ENCODE assay signal across 26 cellular contexts in the genomic region with DNA sequence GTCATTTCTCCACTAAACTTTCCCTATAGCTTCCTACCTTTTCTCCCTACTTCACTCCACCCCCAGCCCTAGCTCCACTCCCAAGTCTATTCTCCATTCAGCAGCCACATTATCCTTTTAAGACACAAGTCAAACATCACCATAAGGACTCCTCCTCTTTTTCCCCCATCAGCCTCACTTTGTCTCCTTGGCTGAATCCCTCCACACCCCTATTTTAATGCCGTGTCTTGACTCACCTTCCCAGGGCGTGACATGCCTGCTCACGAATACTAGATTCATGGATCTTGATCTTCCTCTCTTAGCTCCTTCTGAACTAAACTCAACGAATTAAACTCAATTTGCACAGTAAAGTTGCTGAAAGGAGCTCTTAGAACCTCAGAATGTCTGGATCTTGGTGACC.
DNase-seq lines count a peak whose midpoint lies in the region; ATAC-seq, FAIRE-seq and TF ChIP-seq lines count a peak whose summit lies in the region.
"Had no signal": no experiment of that assay in that cellular context is flagged by ENCODE, and none has a peak within 500 bp of the region (broad histone marks: within the 10 kb centered on the region; RNA-seq: fewer than 3 reads in every experiment).

No MANE protein-coding gene starts in this region.

- H3K36me3 ChIP-seq in esophagus (ENCODE audit: control insufficient read depth in 2 of 2, insufficient read depth in 2 of 2, low read length in 1 of 2) (no peaks in the 10 kb centered on the region), kidney (ENCODE audit: control insufficient read depth in 1 of 2, insufficient read depth in 2 of 2, low read length in 2 of 2) (no peaks in the 10 kb centered on the region)
- H3K36me3 ChIP-seq in naive thymus-derived CD4-positive, alpha-beta T cell (ENCODE audit: control insufficient read depth in 2 of 3, insufficient read depth in 3 of 3, low read length in 3 of 3) = no peaks in the 10 kb centered on the region

- H3K4me1 ChIP-seq in esophagus (ENCODE audit: control insufficient read depth in 2 of 2, insufficient read depth in 2 of 2, low read length in 1 of 2) (peaks cover 0 to 7% of the 10 kb centered on the region in 2 donors), kidney (ENCODE audit: control insufficient read depth in 1 of 2, insufficient read depth in 1 of 2, low read depth in 1 of 2, low read length in 2 of 2) (peaks cover 0 to 3% of the 10 kb centered on the region in 2 donors)
- peaks cover 0 to 16% of the 10 kb centered on the region in 2 donors for H3K4me1 ChIP-seq in naive thymus-derived CD4-positive, alpha-beta T cell (ENCODE audit: control insufficient read depth in 2 of 2, insufficient read depth in 2 of 2, low read length in 2 of 2)

- no peak for FAIRE-seq in kidney (lab: Jason Lieb, UNC)
- FAIRE-seq: GM12892, GM19239, HTR-8/SVneo had no signal

- CTCF ChIA-PET in naive thymus-derived CD4-positive, alpha-beta T cell (lab: Charles Lee) = interaction anchor here (0.6 to 1.0 kb wide), 2 partner anchors 433 to 612 kb away, joined by 3 to 4 read pairs; no protein-coding TSS in a partner anchor

- no peak overlapping the region for H3K4me3 Mint-ChIP-seq in activated naive CD4-positive, alpha-beta T cell treated with anti-CD3 and anti-CD28 coated beads, Interleukin-2, amount 50 U/mL, for 24 hours
- peak overlapping the region in 1 of 10 donors; percentile 73 for H3K4me3 Mint-ChIP-seq in naive thymus-derived CD4-positive, alpha-beta T cell
- peak overlapping the region; percentile 32 for H3K4me3 Mint-ChIP-seq in type B pancreatic cell
- H3K4me3 Mint-ChIP-seq: B cell had no signal

- POLR2A ChIA-PET in naive thymus-derived CD4-positive, alpha-beta T cell (lab: Charles Lee) = no interaction called here

- H3K9ac ChIP-seq in kidney (ENCODE audit: low read length in 2 of 2) = no peak overlapping the region
- H3K9ac ChIP-seq: KMS-11 had no signal

- DNase-seq in activated naive CD4-positive, alpha-beta T cell treated with anti-CD3 and anti-CD28 coated beads, Interleukin-2, amount 50 U/mL, for 16 hours = no peak
- no peak for DNase-seq in naive thymus-derived CD4-positive, alpha-beta T cell
- no peak for DNase-seq in type B pancreatic cell (ENCODE audit: extremely low spot score, unreplicated experiment)
- DNase-seq in GF-D8 (lab: John Stamatoyannopoulos, UW) = no peak
- DNase-seq in kidney = no peak
- DNase-seq: Calu3, DMS79 treated with DMSO at 0.1 percent for 48 hours, NCI-H1048, NCI-H1417, NCI-H1694, NCI-H2029 treated with DMSO at 0.1 percent for 48 hours, NCI-H446 treated with DMSO at 0.1 percent for 48 hours, NCI-H526, NCI-H82, SHP77 had no signal

- H3K9me3 Mint-ChIP-seq in activated naive CD4-positive, alpha-beta T cell treated with anti-CD3 and anti-CD28 coated beads, Interleukin-2, amount 50 U/mL, for 24 hours = no peaks in the 10 kb centered on the region
- peaks cover 0 to 3% (median 0%) of the 10 kb centered on the region in 11 donors for H3K9me3 Mint-ChIP-seq in naive thymus-derived CD4-positive, alpha-beta T cell
- peaks cover 29% of the 10 kb centered on the region for H3K9me3 Mint-ChIP-seq in type B pancreatic cell

- ATAC-seq in naive thymus-derived CD4-positive, alpha-beta T cell = no peak
- no peak for ATAC-seq in GM19324 (IDR thresholded peaks at IDR 0.05; ENCODE audit: low FRiP score, unreplicated experiment)

- 60 to 71% methylated on average over 4 of the region's 4 CpGs for WGBS in esophagus, 2 donors

- intact Hi-C loops in naive thymus-derived CD4-positive, alpha-beta T cell (cut with micrococcal nuclease) = loop anchor here in 1 of 2 donors (5.0 kb wide), 1 partner anchor 70 kb away; no protein-coding TSS in a partner anchor
- intact Hi-C loops in kidney (cut with DNase I) = no loop called here

- no peaks in the 10 kb centered on the region for H3K27me3 ChIP-seq in esophagus (ENCODE audit: control insufficient read depth in 1 of 2, insufficient read depth in 2 of 2, low read length in 2 of 2)
- no peaks in the 10 kb centered on the region for H3K27me3 ChIP-seq in naive thymus-derived CD4-positive, alpha-beta T cell (ENCODE audit: control insufficient read depth in 2 of 2, insufficient read depth in 2 of 2, low read length in 2 of 2)

- no peaks in the 10 kb centered on the region for H3K36me3 Mint-ChIP-seq in activated naive CD4-positive, alpha-beta T cell treated with anti-CD3 and anti-CD28 coated beads, Interleukin-2, amount 50 U/mL, for 24 hours
- H3K36me3 Mint-ChIP-seq in naive thymus-derived CD4-positive, alpha-beta T cell = peaks cover 0 to 4% (median 0%) of the 10 kb centered on the region in 5 donors
- H3K36me3 Mint-ChIP-seq in type B pancreatic cell = peaks cover 3% of the 10 kb centered on the region
- H3K36me3 Mint-ChIP-seq: CD14-positive monocyte had no signal

- TF ChIP-seq CTCF in type B pancreatic cell (conservative IDR thresholded peaks at IDR 0.05) (no peak), kidney (IDR thresholded peaks at IDR 0.05; ENCODE audit: borderline replicate concordance, extremely low read depth, insufficient read depth) (no peak)

- H3K9me3 ChIP-seq in esophagus (ENCODE audit: control insufficient read depth in 2 of 2, insufficient read depth in 1 of 2, low read depth in 1 of 2, low read length in 1 of 2) (no peaks in the 10 kb centered on the region), kidney (ENCODE audit: control insufficient read depth in 1 of 2, low read length in 2 of 2) (no peaks in the 10 kb centered on the region)
- no peaks in the 10 kb centered on the region for H3K9me3 ChIP-seq in naive thymus-derived CD4-positive, alpha-beta T cell (ENCODE audit: control insufficient read depth in 2 of 3, low read length in 3 of 3)

- no peaks in the 10 kb centered on the region for H3K27me3 Mint-ChIP-seq in activated naive CD4-positive, alpha-beta T cell treated with anti-CD3 and anti-CD28 coated beads, Interleukin-2, amount 50 U/mL, for 24 hours
- peaks cover 0 to 3% (median 0%) of the 10 kb centered on the region in 5 donors for H3K27me3 Mint-ChIP-seq in naive thymus-derived CD4-positive, alpha-beta T cell
- H3K27me3 Mint-ChIP-seq in type B pancreatic cell = no peaks in the 10 kb centered on the region
- H3K27me3 Mint-ChIP-seq: B cell had no signal

- H3K4me3 ChIP-seq in esophagus (ENCODE audit: low read depth in 1 of 2, low read length in 2 of 2) = no peak overlapping the region
- H3K4me3 ChIP-seq in naive thymus-derived CD4-positive, alpha-beta T cell (ENCODE audit: low read length) = no peak overlapping the region
- H3K4me3 ChIP-seq in kidney (ENCODE audit: low read length in 2 of 2) = no peak overlapping the region
- H3K4me3 ChIP-seq: PC-9 had no signal

- H3K27ac ChIP-seq in esophagus (ENCODE audit: low read depth in 2 of 2, low read length in 1 of 2) (peak overlapping the region; percentile 76 to 87), kidney (ENCODE audit: low read depth in 2 of 2, low read length in 2 of 2) (no peak overlapping the region)
- H3K27ac ChIP-seq in naive thymus-derived CD4-positive, alpha-beta T cell (ENCODE audit: low read depth, low read length) = no peak overlapping the region
- H3K27ac ChIP-seq: 22Rv1, KMS-11, PC-9 had no signal

- peak overlapping the region; percentile 14 for H3K27ac Mint-ChIP-seq in activated naive CD4-positive, alpha-beta T cell treated with anti-CD3 and anti-CD28 coated beads, Interleukin-2, amount 50 U/mL, for 24 hours
- peak overlapping the region in 6 of 9 donors; percentile 7 to 88 (median 52) for H3K27ac Mint-ChIP-seq in naive thymus-derived CD4-positive, alpha-beta T cell
- peak overlapping the region; percentile 66 for H3K27ac Mint-ChIP-seq in type B pancreatic cell
- H3K27ac Mint-ChIP-seq: B cell had no signal

- peaks cover 16% of the 10 kb centered on the region for H3K4me1 Mint-ChIP-seq in activated naive CD4-positive, alpha-beta T cell treated with anti-CD3 and anti-CD28 coated beads, Interleukin-2, amount 50 U/mL, for 24 hours
- peaks cover 7 to 31% (median 23%) of the 10 kb centered on the region in 7 donors for H3K4me1 Mint-ChIP-seq in naive thymus-derived CD4-positive, alpha-beta T cell
- peaks cover 20% of the 10 kb centered on the region for H3K4me1 Mint-ChIP-seq in type B pancreatic cell (ENCODE audit: unreplicated experiment)
- H3K4me1 Mint-ChIP-seq: B cell had no signal

Comparison
In these comparisons a context has a peak if more than half of its experiments do, and no peak if none do; other contexts are left out.
1. H3K27ac Mint-ChIP-seq: peak in every context shown above with its lines; median percentile 66 in type B pancreatic cell; 52 in naive thymus-derived CD4-positive, alpha-beta T cell; 14 in activated naive CD4-positive, alpha-beta T cell treated with anti-CD3 and anti-CD28 coated beads, Interleukin-2, amount 50 U/mL, for 24 hours.
2. H3K27ac ChIP-seq: peak in esophagus (2 of 2); none in naive thymus-derived CD4-positive, alpha-beta T cell (single experiment) and kidney (0 of 2).